Comparison of ENCODE assay signal across 20 cellular contexts in genomic region chr11:18111005-18111404, GRCh38. TPM values are rescaled to one million over a fixed set of nuclear protein-coding genes. Genes with fewer than 3 reads are reported as not detected.
DNase-seq lines count a peak whose midpoint lies in the region; ATAC-seq, FAIRE-seq and TF ChIP-seq lines count a peak whose summit lies in the region.
"Had no signal": no experiment of that assay in that cellular context is flagged by ENCODE, and none has a peak within 500 bp of the region (broad histone marks: within the 10 kb centered on the region; RNA-seq: fewer than 3 reads in every experiment).

No MANE protein-coding gene starts in this region.

- no peak overlapping the region for H3K9ac ChIP-seq in HCT116 (ENCODE audit: low read length)
- no peak overlapping the region for H3K9ac ChIP-seq in liver (ENCODE audit: low read depth in 1 of 2, low read length in 2 of 2)
- H3K9ac ChIP-seq in kidney (ENCODE audit: low read length in 2 of 2): no peak overlapping the region
- H3K9ac ChIP-seq: KMS-11 had no signal

- H3K36me3 Mint-ChIP-seq in naive thymus-derived CD4-positive, alpha-beta T cell: no peaks in the 10 kb centered on the region
- H3K36me3 Mint-ChIP-seq: CD14-positive monocyte had no signal

- ATAC-seq in HCT116: no peak
- ATAC-seq in HG02840 (IDR thresholded peaks at IDR 0.05; ENCODE audit: low FRiP score, unreplicated experiment): no peak
- ATAC-seq in naive thymus-derived CD4-positive, alpha-beta T cell: no peak
- ATAC-seq: Panc1, Right ventricle myocardium inferior had no signal

- H4K20me1 ChIP-seq in HCT116 (ENCODE audit: insufficient read depth): no peaks in the 10 kb centered on the region

- H3K27ac Mint-ChIP-seq in naive thymus-derived CD4-positive, alpha-beta T cell: no peak overlapping the region
- H3K27ac Mint-ChIP-seq: CD14-positive monocyte had no signal

- no peak overlapping the region for H3K4me3 ChIP-seq in HCT116 (replicated peaks in 1 of 2; ENCODE audit: low read depth in 1 of 2, low read length in 2 of 2)
- H3K4me3 ChIP-seq in liver (ENCODE audit: low read depth in 1 of 3, low read length in 3 of 3): no peak overlapping the region
- no peak overlapping the region for H3K4me3 ChIP-seq in kidney (ENCODE audit: low read length in 2 of 2)
- H3K4me3 ChIP-seq in naive thymus-derived CD4-positive, alpha-beta T cell (ENCODE audit: low read length): no peak overlapping the region

- TF ChIP-seq CTCF in HCT116 (IDR thresholded peaks at IDR 0.05 in 2 of 3, conservative IDR thresholded peaks at IDR 0.05 in 1 of 3; ENCODE audit: borderline replicate concordance in 1 of 3, insufficient read depth in 1 of 3, low read depth in 2 of 3, low read length in 2 of 3): no peak
- TF ChIP-seq CTCF in liver (IDR thresholded peaks at IDR 0.05; ENCODE audit: low read depth, low read length, missing input control): no peak
- no peak for TF ChIP-seq CTCF in kidney (IDR thresholded peaks at IDR 0.05; ENCODE audit: borderline replicate concordance, extremely low read depth, insufficient read depth)

- RAD21 ChIA-PET in HCT116 (lab: Charles Lee; ENCODE audit: low non-redundant PET in 1 of 2, low total read pairs in 2 of 2, uncharacterized antibody in 2 of 2, unreplicated experiment in 2 of 2): no interaction called here

- H3K79me2 ChIP-seq in HCT116 (ENCODE audit: insufficient read depth, low read length): no peaks in the 10 kb centered on the region

- POLR2A ChIA-PET in HCT116 (lab: Charles Lee): no interaction called here
- POLR2A ChIA-PET in naive thymus-derived CD4-positive, alpha-beta T cell (lab: Charles Lee): no interaction called here

- TF ChIP-seq POLR2A in HCT116 (IDR thresholded peaks at IDR 0.05; ENCODE audit: borderline replicate concordance, extremely low read depth, insufficient read depth, insufficient read length): no peak

- H2AFZ ChIP-seq in HCT116 (ENCODE audit: low read depth, low read length, poor library complexity, severe bottlenecking): no peak overlapping the region

- H3K9me3 Mint-ChIP-seq in naive thymus-derived CD4-positive, alpha-beta T cell: no peaks in the 10 kb centered on the region

- WGBS in liver: 39% methylated on average over 2 of the region's 2 CpGs

- H3K4me2 ChIP-seq in HCT116 (ENCODE audit: low read length): no peak overlapping the region
- H3K4me2 ChIP-seq: KMS-11 had no signal

- H3K27me3 ChIP-seq in HCT116 (ENCODE audit: insufficient read depth, low read length) (peaks cover 22% of the 10 kb centered on the region), liver (ENCODE audit: control insufficient read depth in 4 of 4, insufficient read depth in 4 of 4, low read length in 3 of 4) (no peaks in the 10 kb centered on the region)
- no peaks in the 10 kb centered on the region for H3K27me3 ChIP-seq in naive thymus-derived CD4-positive, alpha-beta T cell (ENCODE audit: control insufficient read depth in 2 of 2, insufficient read depth in 2 of 2, low read length in 2 of 2)

- peaks cover 0 to 13% of the 10 kb centered on the region in 2 experiments; a peak in 3 of 4 replicates for H3K4me1 ChIP-seq in HCT116 (ENCODE audit: control insufficient read depth in 1 of 2, insufficient read depth in 2 of 2, low read length in 2 of 2)
- H3K4me1 ChIP-seq in liver (ENCODE audit: control insufficient read depth in 4 of 4, insufficient read depth in 4 of 4, low read length in 3 of 4): peaks cover 0 to 10% (median 3%) of the 10 kb centered on the region in 4 donors
- H3K4me1 ChIP-seq in kidney (ENCODE audit: control insufficient read depth in 1 of 2, insufficient read depth in 1 of 2, low read depth in 1 of 2, low read length in 2 of 2): peaks cover 0 to 2% of the 10 kb centered on the region in 2 donors
- peaks cover 0 to 7% of the 10 kb centered on the region in 2 donors for H3K4me1 ChIP-seq in naive thymus-derived CD4-positive, alpha-beta T cell (ENCODE audit: control insufficient read depth in 2 of 2, insufficient read depth in 2 of 2, low read length in 2 of 2)

- intact Hi-C loops in HCT116 (cut with micrococcal nuclease): loop anchor here (10.0 kb wide), 2 partner anchors 194 to 434 kb away; no protein-coding TSS in a partner anchor
- intact Hi-C loops in kidney (cut with DNase I): no loop called here
- intact Hi-C loops in naive thymus-derived CD4-positive, alpha-beta T cell (cut with micrococcal nuclease): loop anchor here in 1 of 2 donors (10.0 kb wide), 1 partner anchor 1444 kb away; no protein-coding TSS in a partner anchor

- TF ChIP-seq RAD21 in HCT116 (IDR thresholded peaks at IDR 0.05; ENCODE audit: low read depth) (no peak), liver (IDR thresholded peaks at IDR 0.05) (no peak)

- no peaks in the 10 kb centered on the region for H3K9me2 ChIP-seq in HCT116 (ENCODE audit: insufficient read depth)

- in situ Hi-C loops in ACHN (cut with HindIII; ENCODE audit: low pct_ligation_motif_present, low pct_unique_long_range_greater_than_20kb, low sequenced_read_pairs): no loop called here

- H3K36me3 ChIP-seq in HCT116 (ENCODE audit: control insufficient read depth in 1 of 2, insufficient read depth in 2 of 2, low read length in 2 of 2) (no peaks in the 10 kb centered on the region), liver (ENCODE audit: control insufficient read depth in 4 of 4, insufficient read depth in 3 of 4, low read depth in 1 of 4, low read length in 3 of 4) (no peaks in the 10 kb centered on the region), kidney (ENCODE audit: control insufficient read depth in 1 of 2, insufficient read depth in 2 of 2, low read length in 2 of 2) (no peaks in the 10 kb centered on the region)
- H3K36me3 ChIP-seq in naive thymus-derived CD4-positive, alpha-beta T cell (ENCODE audit: control insufficient read depth in 2 of 3, insufficient read depth in 3 of 3, low read length in 3 of 3): no peaks in the 10 kb centered on the region

- BruUV-seq in HCT116 (replicated peaks; lab: Mats Ljungman, UMichigan): no TSS peak

- peak; percentile 6 for DNase-seq in ACHN
- DNase-seq in HCT116 (ENCODE audit: low read depth, low spot score): no peak
- peak; percentile 30 for DNase-seq in astrocyte of the hippocampus (ENCODE audit: low read depth, low spot score)
- DNase-seq in kidney: no peak
- DNase-seq in SW 1271 (lab: John Stamatoyannopoulos, UW): no peak
- DNase-seq in naive thymus-derived CD4-positive, alpha-beta T cell: no peak
- DNase-seq: AML-193, COR-L47, NCI-H1048, NCI-H1436 treated with DMSO at 0.1 percent for 48 hours, NCI-H2029 treated with DMSO at 0.1 percent for 48 hours, NCI-H2171 treated with DMSO at 0.1 percent for 48 hours, NCI-H510A had no signal

- no peak overlapping the region for H3K4me3 Mint-ChIP-seq in naive thymus-derived CD4-positive, alpha-beta T cell

- H3K9me3 ChIP-seq in HCT116 (ENCODE audit: control insufficient read depth in 1 of 2, insufficient read depth in 1 of 2, low read depth in 1 of 2, low read length in 2 of 2): no peaks in the 10 kb centered on the region
- H3K9me3 ChIP-seq in liver (ENCODE audit: control insufficient read depth in 4 of 4, low read length in 3 of 4): no peaks in the 10 kb centered on the region
- no peaks in the 10 kb centered on the region for H3K9me3 ChIP-seq in kidney (ENCODE audit: control insufficient read depth in 1 of 2, low read length in 2 of 2)
- H3K9me3 ChIP-seq in naive thymus-derived CD4-positive, alpha-beta T cell (ENCODE audit: control insufficient read depth in 2 of 3, low read length in 3 of 3): no peaks in the 10 kb centered on the region

- CTCF ChIA-PET in HCT116 (lab: Charles Lee): no interaction called here
- CTCF ChIA-PET in naive thymus-derived CD4-positive, alpha-beta T cell (lab: Charles Lee): interaction anchor here (0.8 to 1.3 kb wide), 2 partner anchors 13 to 97 kb away, joined by 3 read pairs; no protein-coding TSS in a partner anchor

- no peak overlapping the region for H3K27ac ChIP-seq in HCT116 (ENCODE audit: low read depth, low read length)
- no peak overlapping the region for H3K27ac ChIP-seq in liver (ENCODE audit: low read depth in 1 of 2, low read length in 2 of 2)
- no peak overlapping the region for H3K27ac ChIP-seq in kidney (ENCODE audit: low read depth in 2 of 2, low read length in 2 of 2)
- H3K27ac ChIP-seq in naive thymus-derived CD4-positive, alpha-beta T cell (ENCODE audit: low read depth, low read length): no peak overlapping the region
- H3K27ac ChIP-seq: KMS-11 had no signal

- H3K27me3 Mint-ChIP-seq in naive thymus-derived CD4-positive, alpha-beta T cell: peaks cover 17 to 44% (median 26%) of the 10 kb centered on the region in 5 donors

- FAIRE-seq in kidney (lab: Jason Lieb, UNC): no peak
- FAIRE-seq: A204.1 had no signal

- H3K4me1 Mint-ChIP-seq in naive thymus-derived CD4-positive, alpha-beta T cell: peaks cover 0 to 18% (median 8%) of the 10 kb centered on the region in 7 donors

TF ChIP-seq in liver, 16 proteins besides CTCF, POLR2A, EP300 and RAD21 (continues in another document):
- no peak for TF ChIP-seq ZBTB33 (IDR thresholded peaks at IDR 0.05)

RNA-seq across cellular contexts. Expression of gene SAAL1, which starts 5.1 kb away (rescaled TPM):
- total RNA-seq in HCT116 (2021; ENCODE audit: unreplicated experiment): 41.2 TPM
- 26.7 and 30.5 TPM in 2 replicates for polyA plus RNA-seq in HCT116 (2012)
- total RNA-seq in liver: 10 to 100 TPM in 1 of 2 donors, 1 to 10 TPM in 1; 5.6 to 10.6 TPM
- polyA plus RNA-seq in liver: 1 to 10 TPM; 3.6 to 4.4 TPM
- 12.9 TPM for total RNA-seq in kidney
- 9.8 TPM for polyA plus RNA-seq in kidney (ENCODE audit: insufficient read depth, low read depth, low replicate concordance)
- 10 to 100 TPM; 16.0 to 25.3 (median 19.3) TPM for total RNA-seq in naive thymus-derived CD4-positive, alpha-beta T cell
- 10 to 100 TPM; 14.6 to 15.2 TPM for polyA plus RNA-seq in naive thymus-derived CD4-positive, alpha-beta T cell

RNA-seq across cellular contexts. Expression of gene MRGPRX3, which starts 21.4 kb away (rescaled TPM):
- total RNA-seq in HCT116 (2021; ENCODE audit: unreplicated experiment): not detected
- not detected in 2 replicates for polyA plus RNA-seq in HCT116 (2012)
- not detected for total RNA-seq in liver
- not detected for polyA plus RNA-seq in liver
- not detected for total RNA-seq in kidney
- polyA plus RNA-seq in kidney (ENCODE audit: insufficient read depth, low read depth, low replicate concordance): not detected
- not detected for total RNA-seq in naive thymus-derived CD4-positive, alpha-beta T cell
- polyA plus RNA-seq in naive thymus-derived CD4-positive, alpha-beta T cell: not detected
- total RNA-seq: Right ventricle myocardium inferior had no signal
- polyA plus RNA-seq: CD14-positive monocyte had no signal

Comparison
In these comparisons a context has a peak if more than half of its experiments do, and no peak if none do; other contexts are left out.
1. DNase-seq: peak in ACHN (single experiment) and astrocyte of the hippocampus (single experiment); none in HCT116 (single experiment), kidney (single experiment), SW 1271 (0 of 2) and naive thymus-derived CD4-positive, alpha-beta T cell (0 of 9).